Comparison of ENCODE assay signal across 9 cellular contexts in the genomic region with DNA sequence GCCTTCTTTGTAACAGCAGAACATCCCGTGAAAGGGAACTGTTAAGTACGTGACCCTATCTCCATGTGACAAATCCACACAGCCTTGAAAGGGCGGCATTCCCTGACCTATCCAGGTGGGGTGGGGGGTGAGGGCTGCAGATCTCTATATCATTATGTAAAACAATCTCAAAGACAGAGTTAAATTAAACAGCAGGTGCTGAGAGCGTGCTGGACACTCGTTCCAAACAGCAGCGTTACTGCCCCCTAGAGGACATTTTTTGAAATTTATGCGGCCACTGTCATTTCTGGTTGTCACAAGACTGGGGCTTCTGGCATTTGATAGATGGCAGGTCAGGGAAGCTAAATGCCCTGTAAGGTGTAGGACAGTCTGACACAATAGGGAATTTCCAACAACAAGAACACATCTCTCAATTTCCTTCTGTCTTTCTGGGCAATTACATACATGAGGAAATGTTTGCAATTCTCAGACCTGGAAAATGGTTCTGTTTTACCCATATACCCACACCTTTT. TPM values are rescaled to one million over a fixed set of nuclear protein-coding genes. Genes with fewer than 3 reads are reported as not detected.
DNase-seq lines count a peak whose midpoint lies in the region; ATAC-seq and TF ChIP-seq lines count a peak whose summit lies in the region.
"Had no signal": no experiment of that assay in that cellular context is flagged by ENCODE, and none has a peak within 500 bp of the region (broad histone marks: within the 10 kb centered on the region; RNA-seq: fewer than 3 reads in every experiment).

No MANE protein-coding gene starts in this region.

- H3K36me3 Mint-ChIP-seq in activated CD4-positive, alpha-beta T cell treated with anti-CD3 and anti-CD28 coated beads for 36 hours (ENCODE audit: low read depth), result no peaks in the 10 kb centered on the region
- no peaks in the 10 kb centered on the region for H3K36me3 Mint-ChIP-seq in chondrocyte (ENCODE audit: low read depth)

- TF ChIP-seq CTCF in chondrocyte (IDR thresholded peaks at IDR 0.05), result peak; percentile 93

- no peaks in the 10 kb centered on the region for H3K27me3 ChIP-seq in H7 (ENCODE audit: control insufficient read depth, insufficient read depth, low read length)

- no peaks in the 10 kb centered on the region for H3K27me3 Mint-ChIP-seq in activated CD4-positive, alpha-beta T cell treated with anti-CD3 and anti-CD28 coated beads for 36 hours
- H3K27me3 Mint-ChIP-seq in chondrocyte (ENCODE audit: low read depth), result peaks cover 2% of the 10 kb centered on the region

- ATAC-seq in activated CD4-positive, alpha-beta T cell treated with anti-CD3 and anti-CD28 coated beads for 36 hours, result peak; percentile 64
- ATAC-seq in left lobe of liver (peak; percentile 67), HG03354 (IDR thresholded peaks at IDR 0.05; ENCODE audit: poor library complexity, severe bottlenecking, unreplicated experiment) (no peak)

- intact Hi-C loops in activated CD4-positive, alpha-beta T cell treated with anti-CD3 and anti-CD28 coated beads for 36 hours (cut with DNase I, micrococcal nuclease), result loop anchor here (1.0 kb wide), 3 partner anchors 14 to 190 kb away; partner anchors contain the start of genes GRN (in 1 of the 2) and HROB (in 1 of the 2)

- DNase-seq in AML-193 (lab: John Stamatoyannopoulos, UW) (peak; percentile 92 to 94), H7 (peak; percentile 83), NCI-H460 (ENCODE audit: extremely low read depth, low read depth) (peak; percentile 72), chondrocyte (ENCODE audit: low spot score) (no peak), left lobe of liver (ENCODE audit: low spot score) (peak; percentile 68)
- DNase-seq in activated CD4-positive, alpha-beta T cell treated with anti-CD3 and anti-CD28 coated beads for 36 hours, result peak; percentile 82
- DNase-seq in stimulated activated CD8-positive, alpha-beta memory T cell treated with anti-CD3 and anti-CD28 coated beads, Interleukin-15, amount 100 ng/mL, for 48 hours (ENCODE audit: low read depth in 2 of 2), result peak; percentile 45 to 53

- H3K4me3 ChIP-seq in H7 (ENCODE audit: insufficient read depth, low read depth, low read length), result no peak overlapping the region
- H3K4me3 ChIP-seq: skin epidermis had no signal

- no peaks in the 10 kb centered on the region for H3K9me3 Mint-ChIP-seq in activated CD4-positive, alpha-beta T cell treated with anti-CD3 and anti-CD28 coated beads for 36 hours (ENCODE audit: low read depth)
- no peaks in the 10 kb centered on the region for H3K9me3 Mint-ChIP-seq in chondrocyte (ENCODE audit: low read depth)

- H3K4me3 Mint-ChIP-seq in activated CD4-positive, alpha-beta T cell treated with anti-CD3 and anti-CD28 coated beads for 36 hours, result no peak overlapping the region
- no peak overlapping the region for H3K4me3 Mint-ChIP-seq in chondrocyte (ENCODE audit: unreplicated experiment)

- H3K27ac Mint-ChIP-seq in activated CD4-positive, alpha-beta T cell treated with anti-CD3 and anti-CD28 coated beads for 36 hours, result no peak overlapping the region
- no peak overlapping the region for H3K27ac Mint-ChIP-seq in chondrocyte (ENCODE audit: unreplicated experiment)

- POLR2A ChIA-PET in activated CD4-positive, alpha-beta T cell treated with anti-CD3 and anti-CD28 coated beads for 36 hours (lab: Charles Lee), result interaction anchor here (0.6 to 0.9 kb wide), 2 partner anchors 13 to 19 kb away, joined by 3 to 4 read pairs; partner anchors contain the start of gene GRN

- CTCF ChIA-PET in activated CD4-positive, alpha-beta T cell treated with anti-CD3 and anti-CD28 coated beads for 36 hours (lab: Charles Lee), result interaction anchor here (0.6 to 6.7 kb wide), 26 partner anchors 9 to 729 kb away, joined by 3 to 43 read pairs (median 5); partner anchors contain the start of genes GRN, HDAC5 and TMUB2

- peaks cover 12% of the 10 kb centered on the region for H3K4me1 Mint-ChIP-seq in activated CD4-positive, alpha-beta T cell treated with anti-CD3 and anti-CD28 coated beads for 36 hours
- H3K4me1 Mint-ChIP-seq in chondrocyte (ENCODE audit: low read depth), result peaks cover 9% of the 10 kb centered on the region

- no peaks in the 10 kb centered on the region for H3K36me3 ChIP-seq in H7 (replicated peaks; ENCODE audit: control insufficient read depth, insufficient read depth, low read length)

RNA-seq across cellular contexts. Expression of gene SLC25A39, which starts 6.7 kb away (rescaled TPM):
- total RNA-seq in H7 (2014; rRNA removed; shearing (Covaris generic)), result 281 and 295 TPM in 2 replicates
- total RNA-seq in NCI-H460 (2014; rRNA removed; shearing (Covaris generic)), result 116 and 127 TPM in 2 replicates
- polyA plus RNA-seq in NCI-H460 (2014; cell fraction: nucleus; rRNA removed), result 406 and 441 TPM in 2 replicates
- 100 to 1,000 TPM; 127 to 129 TPM for total RNA-seq in activated CD4-positive, alpha-beta T cell treated with anti-CD3 and anti-CD28 coated beads for 36 hours
- 78.6 to 95.5 TPM (median 84.1 TPM) in 3 replicates for total RNA-seq in chondrocyte
- 78.6 TPM for total RNA-seq in left lobe of liver

RNA-seq across cellular contexts. Expression of gene GRN, which starts 13.8 kb away (rescaled TPM):
- 122 and 161 TPM in 2 replicates for total RNA-seq in H7 (2014; rRNA removed; shearing (Covaris generic))
- 138 and 165 TPM in 2 replicates for total RNA-seq in NCI-H460 (2014; rRNA removed; shearing (Covaris generic))
- polyA plus RNA-seq in NCI-H460 (2014; cell fraction: nucleus; rRNA removed), result 171 and 195 TPM in 2 replicates
- 10 to 100 TPM; 35.4 to 68.0 TPM for total RNA-seq in activated CD4-positive, alpha-beta T cell treated with anti-CD3 and anti-CD28 coated beads for 36 hours
- total RNA-seq in chondrocyte (340 to 401 TPM (median 342 TPM) in 3 replicates), left lobe of liver (111 TPM)

RNA-seq across cellular contexts. Expression of gene RUNDC3A, which starts 22.9 kb away (rescaled TPM):
- total RNA-seq in H7 (2014; rRNA removed; shearing (Covaris generic)), result 5.1 and 5.7 TPM in 2 replicates
- total RNA-seq in NCI-H460 (2014; rRNA removed; shearing (Covaris generic)), result not detected in 2 replicates
- not detected in 2 replicates for polyA plus RNA-seq in NCI-H460 (2014; cell fraction: nucleus; rRNA removed)
- total RNA-seq in activated CD4-positive, alpha-beta T cell treated with anti-CD3 and anti-CD28 coated beads for 36 hours, result under 1 TPM in 1 of 2 experiments, not detected in 1; 0.11 TPM
- total RNA-seq in chondrocyte (0.40 to 0.77 TPM (median 0.77 TPM) in 3 replicates), left lobe of liver (not detected)

RNA-seq across cellular contexts. Expression of gene FAM171A2, which starts 32.3 kb away (rescaled TPM):
- 23.7 and 24.1 TPM in 2 replicates for total RNA-seq in H7 (2014; rRNA removed; shearing (Covaris generic))
- total RNA-seq in NCI-H460 (2014; rRNA removed; shearing (Covaris generic)), result 2.8 and 3.0 TPM in 2 replicates
- polyA plus RNA-seq in NCI-H460 (2014; cell fraction: nucleus; rRNA removed), result 4.6 and 6.0 TPM in 2 replicates
- total RNA-seq in activated CD4-positive, alpha-beta T cell treated with anti-CD3 and anti-CD28 coated beads for 36 hours, result under 1 TPM; 0.18 to 0.32 TPM
- total RNA-seq in chondrocyte (14.8 to 20.6 TPM (median 18.6 TPM) in 3 replicates), left lobe of liver (0.20 TPM)

RNA-seq across cellular contexts. Expression of gene ITGA2B, which starts 58.1 kb away (rescaled TPM):
- total RNA-seq in H7 (2014; rRNA removed; shearing (Covaris generic)), result 6.2 and 11.4 TPM in 2 replicates
- total RNA-seq in NCI-H460 (2014; rRNA removed; shearing (Covaris generic)), result 7.6 and 10.2 TPM in 2 replicates
- 5.4 and 6.7 TPM in 2 replicates for polyA plus RNA-seq in NCI-H460 (2014; cell fraction: nucleus; rRNA removed)
- 1 to 10 TPM; 1.6 to 1.7 TPM for total RNA-seq in activated CD4-positive, alpha-beta T cell treated with anti-CD3 and anti-CD28 coated beads for 36 hours
- total RNA-seq in chondrocyte, result 1.7 to 2.2 TPM (median 2.0 TPM) in 3 replicates
- total RNA-seq in left lobe of liver, result 1.1 TPM
